In the genomic region with DNA sequence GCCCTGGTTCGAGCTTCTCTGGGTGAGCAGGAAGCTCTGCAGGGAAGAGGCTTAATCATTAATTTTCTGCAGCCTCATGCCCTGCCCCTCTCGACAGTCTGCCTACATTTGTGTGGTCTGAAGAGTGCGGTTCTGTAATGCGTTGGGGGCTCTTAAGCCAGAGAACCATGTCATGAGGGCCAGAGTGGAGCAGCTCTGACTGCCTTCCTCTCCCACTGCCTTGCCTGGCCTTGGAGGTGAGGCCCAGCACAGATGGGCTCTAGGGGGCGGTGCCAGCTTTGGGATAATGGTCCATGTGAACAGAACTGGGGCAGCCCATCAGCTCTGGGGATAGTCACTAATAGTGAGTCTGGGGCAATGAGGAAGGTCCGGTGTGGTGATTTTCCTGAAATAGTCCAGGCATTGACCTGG, we compare ENCODE assay signal across 12 cellular contexts. TPM values are rescaled to one million over a fixed set of nuclear protein-coding genes. Genes with fewer than 3 reads are reported as not detected.
DNase-seq lines count a peak whose midpoint lies in the region; ATAC-seq, FAIRE-seq and TF ChIP-seq lines count a peak whose summit lies in the region.
"Had no signal": no experiment of that assay in that cellular context is flagged by ENCODE, and none has a peak within 500 bp of the region (broad histone marks: within the 10 kb centered on the region; RNA-seq: fewer than 3 reads in every experiment).

No MANE protein-coding gene starts in this region.

- peak overlapping the region; percentile 83 for H3K4me3 Mint-ChIP-seq in nephron progenitor cell

- H3K4me3 ChIP-seq in astrocyte of the spinal cord (ENCODE audit: low read depth, low read length), result no peak overlapping the region

- H3K27me3 Mint-ChIP-seq in nephron progenitor cell (ENCODE audit: low read depth, poor library complexity), result peaks cover 14% of the 10 kb centered on the region

- H3K9me3 Mint-ChIP-seq in nephron progenitor cell, result peaks cover 4% of the 10 kb centered on the region

- in situ Hi-C loops in astrocyte of the spinal cord (cut with HindIII; ENCODE audit: low sequenced_read_pairs), result no loop called here

- TF ChIP-seq CTCF in astrocyte of the spinal cord (IDR thresholded peaks at IDR 0.05; ENCODE audit: low read depth, low read length) (peak; percentile 16), nephron progenitor cell (IDR thresholded peaks at IDR 0.05) (no peak)

- ATAC-seq in HG03039 (IDR thresholded peaks at IDR 0.05; ENCODE audit: unreplicated experiment), result no peak

- no peak overlapping the region for H3K27ac Mint-ChIP-seq in nephron progenitor cell

- DNase-seq in DMS 273 (lab: John Stamatoyannopoulos, UW; ENCODE audit: unreplicated experiment) (peak; percentile 50), DMS 273 treated with DMSO at 0.1 percent for 48 hours (lab: John Stamatoyannopoulos, UW) (no peak), HT1080 (ENCODE audit: low read depth) (peak; percentile 32), astrocyte of the spinal cord (ENCODE audit: low read depth, low spot score) (no peak), nephron progenitor cell (peak; percentile 53), COLO829 (ENCODE audit: low spot score) (no peak), RCC 7860 (ENCODE audit: low spot score) (no peak)
- DNase-seq: activated gamma-delta T cell, hippocampal formation, NCI-H187 treated with DMSO at 0.1 percent for 48 hours had no signal

- peaks cover 45% of the 10 kb centered on the region for H3K4me1 Mint-ChIP-seq in nephron progenitor cell

- peaks cover 20% of the 10 kb centered on the region for H3K36me3 Mint-ChIP-seq in nephron progenitor cell (ENCODE audit: low read depth)

- no peak for FAIRE-seq in RCC 7860 (lab: Jason Lieb, UNC)
- FAIRE-seq: A204.1 had no signal

RNA-seq across cellular contexts. Expression of a gene that starts 5.7 kb away (rescaled TPM):
- total RNA-seq in HT1080 (2014; rRNA removed; shearing (Covaris generic)), result 0.47 TPM in 1 of 2 replicates, not detected in the other
- polyA plus RNA-seq in HT1080 (2015; cell fraction: cytosol; rRNA removed), result not detected in 2 replicates
- not detected in 2 replicates for polyA plus RNA-seq in HT1080 (2015; cell fraction: nucleus; rRNA removed)

Comparison
In these comparisons a context has a peak if more than half of its experiments do, and no peak if none do; other contexts are left out.
1. DNase-seq: peak in DMS 273 (single experiment), HT1080 (single experiment) and nephron progenitor cell (single experiment); none in DMS 273 treated with DMSO at 0.1 percent for 48 hours (single experiment), astrocyte of the spinal cord (single experiment), COLO829 (single experiment) and RCC 7860 (single experiment).